ENCODE assay signal across 8 cellular contexts in genomic region chr4:159455675-159456235, GRCh38.
DNase-seq lines count a peak whose midpoint lies in the region; ATAC-seq, FAIRE-seq and TF ChIP-seq lines count a peak whose summit lies in the region.

No MANE protein-coding gene starts in this region.

- H3K27me3 Mint-ChIP-seq in CD8-positive, alpha-beta memory T cell, result peaks cover 2 to 9% of the 10 kb centered on the region in 2 donors

- H3K4me3 Mint-ChIP-seq in CD8-positive, alpha-beta memory T cell, result no peak overlapping the region

- H3K36me3 ChIP-seq in cardiac muscle cell (no peaks in the 10 kb centered on the region), bronchial epithelial cell (ENCODE audit: control insufficient read depth, insufficient read depth, low read length) (no peaks in the 10 kb centered on the region)
- no peaks in the 10 kb centered on the region for H3K36me3 ChIP-seq in CD8-positive, alpha-beta memory T cell (ENCODE audit: insufficient read depth, low read length)

- no peaks in the 10 kb centered on the region for H3K4me1 ChIP-seq in cardiac muscle cell (ENCODE audit: low read depth)
- H3K4me1 ChIP-seq in CD8-positive, alpha-beta memory T cell (ENCODE audit: insufficient read depth, low read length), result no peaks in the 10 kb centered on the region

- H3K27ac ChIP-seq in cardiac muscle cell, result no peak overlapping the region
- H3K27ac ChIP-seq in CD8-positive, alpha-beta memory T cell (ENCODE audit: low read depth, low read length), result no peak overlapping the region

- intact Hi-C loops in Right ventricle myocardium inferior (cut with DNase I), result no loop called here

- H3K27me3 ChIP-seq in cardiac muscle cell, result no peaks in the 10 kb centered on the region
- H3K27me3 ChIP-seq in bronchial epithelial cell (ENCODE audit: control insufficient read depth, insufficient read depth, low read length), result no peaks in the 10 kb centered on the region
- no peaks in the 10 kb centered on the region for H3K27me3 ChIP-seq in CD8-positive, alpha-beta memory T cell (ENCODE audit: insufficient read depth, low read length, poor library complexity, severe bottlenecking)

- TF ChIP-seq CTCF in cardiac muscle cell (IDR thresholded peaks at IDR 0.05; ENCODE audit: low read depth, low read length), result peak; percentile 89
- TF ChIP-seq CTCF in bronchial epithelial cell (IDR thresholded peaks at IDR 0.05; ENCODE audit: insufficient read depth, low read length, severe bottlenecking), result peak; percentile 59

- POLR2A ChIA-PET in CD8-positive, alpha-beta memory T cell (lab: Charles Lee), result no interaction called here

- H3K4me1 Mint-ChIP-seq in CD8-positive, alpha-beta memory T cell, result peaks cover 0 to 8% (median 3%) of the 10 kb centered on the region in 3 donors

- H3K27ac Mint-ChIP-seq in CD8-positive, alpha-beta memory T cell, result no peak overlapping the region

- H3K9me3 Mint-ChIP-seq in CD8-positive, alpha-beta memory T cell, result no peaks in the 10 kb centered on the region

- FAIRE-seq in bronchial epithelial cell (lab: Jason Lieb, UNC), result no peak

- ATAC-seq in Right ventricle myocardium inferior (no peak), HG02884 (IDR thresholded peaks at IDR 0.05; ENCODE audit: unreplicated experiment) (peak; percentile 73), GM18520 (IDR thresholded peaks at IDR 0.05; ENCODE audit: unreplicated experiment) (no peak)

- no peak overlapping the region for H3K4me3 ChIP-seq in cardiac muscle cell
- H3K4me3 ChIP-seq in bronchial epithelial cell (ENCODE audit: low read depth, low read length), result no peak overlapping the region
- H3K4me3 ChIP-seq in CD8-positive, alpha-beta memory T cell (ENCODE audit: low read length), result no peak overlapping the region

- no peaks in the 10 kb centered on the region for H3K36me3 Mint-ChIP-seq in CD8-positive, alpha-beta memory T cell

- H3K9me3 ChIP-seq in cardiac muscle cell (ENCODE audit: low read depth), result no peaks in the 10 kb centered on the region
- H3K9me3 ChIP-seq in CD8-positive, alpha-beta memory T cell (ENCODE audit: low read length), result no peaks in the 10 kb centered on the region

- CTCF ChIA-PET in CD8-positive, alpha-beta memory T cell (lab: Charles Lee), result no interaction called here

- DNase-seq in cardiac muscle cell (ENCODE audit: low read depth in 1 of 2, low spot score in 1 of 2) (peak; percentile 57 to 61), Right ventricle myocardium inferior (ENCODE audit: missing footprints) (no peak), NCI-H526 (lab: John Stamatoyannopoulos, UW) (peak; percentile 10 to 70), bronchial epithelial cell (ENCODE audit: low read depth) (peak; percentile 66), myocyte (ENCODE audit: low read depth) (peak; percentile 66)
- no peak for DNase-seq in CD8-positive, alpha-beta memory T cell

Comparison
In these comparisons a context has a peak if more than half of its experiments do, and no peak if none do; other contexts are left out.
1. DNase-seq: peak in cardiac muscle cell (2 of 2), NCI-H526 (2 of 2), bronchial epithelial cell (single experiment) and myocyte (single experiment); none in Right ventricle myocardium inferior (single experiment) and CD8-positive, alpha-beta memory T cell (0 of 5).